28 cellular contexts compared by ENCODE assay signal in the genomic region with DNA sequence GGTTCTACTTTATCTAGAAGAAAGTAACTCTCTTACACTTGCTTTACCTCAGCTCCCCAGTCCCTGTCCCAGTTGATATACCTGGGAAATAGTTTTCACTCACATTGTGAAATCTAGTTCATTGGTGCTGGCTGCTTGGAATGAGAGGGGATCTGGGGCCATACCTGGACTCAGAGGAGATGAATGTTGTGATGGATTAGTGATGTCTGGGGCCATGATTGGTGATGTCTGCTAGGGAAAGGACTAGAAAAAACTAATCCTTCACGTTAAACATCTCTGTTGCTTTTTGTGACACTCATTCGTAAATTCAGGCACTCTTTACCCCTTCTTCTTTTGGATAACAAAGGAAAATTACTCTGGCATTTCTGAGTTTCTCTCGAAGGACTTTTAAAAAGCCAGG.
"Had no signal": no experiment of that assay in that cellular context is flagged by ENCODE, and none has a peak within 500 bp of the region (broad histone marks: within the 10 kb centered on the region; RNA-seq: fewer than 3 reads in every experiment).

No MANE protein-coding gene starts in this region.

- H3K27me3 ChIP-seq: neural progenitor cell, ovary, right lobe of liver, thyroid gland, tibial nerve, uterus had no signal

- H3K4me1 Mint-ChIP-seq: naive thymus-derived CD8-positive, alpha-beta T cell; stimulated activated effector memory CD8-positive, alpha-beta T cell treated with anti-CD3 and anti-CD28 coated beads, Interleukin-12 subunit alpha, Interleukin-12 subunit beta, amount 100 ng/mL, for 72 hours; stimulated activated naive B cell treated with anti-CD40 and anti-IgM and Interleukin-4, amounts not matched to agents 10 μg/mL and 1 μg/mL and 100 μg/mL, for 72 hours had no signal

- H3K9me3 Mint-ChIP-seq: neural progenitor cell had no signal

- H3K4me3 Mint-ChIP-seq: naive thymus-derived CD8-positive, alpha-beta T cell; natural killer cell treated with Interleukin-12 subunit alpha and Interleukin-12 subunit beta and Interleukin-15 and Interleukin-18, amount 100 ng/mL, for 72 hours; neural progenitor cell; stimulated activated effector memory CD8-positive, alpha-beta T cell treated with anti-CD3 and anti-CD28 coated beads, Interleukin-12 subunit alpha, Interleukin-12 subunit beta, amount 100 ng/mL, for 72 hours; stimulated activated naive B cell treated with anti-CD40 and anti-IgM and Interleukin-4, amounts not matched to agents 10 μg/mL and 1 μg/mL and 100 μg/mL, for 72 hours; stimulated activated naive CD8-positive, alpha-beta T cell treated with anti-CD3 and anti-CD28 coated beads, Interleukin-15, Interleukin-2, amounts not matched to agents 100 ng/mL and 50 ng/mL, for 24 hours had no signal

- H3K27ac ChIP-seq: neural progenitor cell, ovary, parathyroid adenoma, psoas muscle, right lobe of liver, sigmoid colon, stomach, thoracic aorta, thyroid gland, tibial nerve, upper lobe of right lung, uterus had no signal

- ATAC-seq: naive thymus-derived CD8-positive, alpha-beta T cell; natural killer cell treated with Interleukin-12 subunit alpha and Interleukin-12 subunit beta and Interleukin-15 and Interleukin-18, amount 100 ng/mL, for 72 hours; psoas muscle; right cardiac atrium; right lobe of liver; stimulated activated effector memory CD8-positive, alpha-beta T cell treated with anti-CD3 and anti-CD28 coated beads, Interleukin-12 subunit alpha, Interleukin-12 subunit beta, amount 100 ng/mL, for 72 hours; stimulated activated naive B cell treated with anti-CD40 and anti-IgM and Interleukin-4, amounts not matched to agents 10 μg/mL and 1 μg/mL and 100 μg/mL, for 72 hours; upper lobe of right lung had no signal

- H3K4me1 ChIP-seq: parathyroid adenoma, psoas muscle, right lobe of liver, sigmoid colon, stomach, thyroid gland, tibial nerve, upper lobe of right lung, uterus had no signal

- H3K9me3 ChIP-seq: ovary, psoas muscle, right lobe of liver, sigmoid colon, stomach, thoracic aorta, thyroid gland, tibial nerve, upper lobe of right lung, uterus had no signal

- DNase-seq: naive thymus-derived CD8-positive, alpha-beta T cell; occipital lobe; ovary; posterior cingulate gyrus; psoas muscle; right cardiac atrium; right lobe of liver; sigmoid colon; small intestine; stimulated activated CD4-positive, alpha-beta T cell treated with anti-CD3 and anti-CD28 coated beads, Interleukin-15, amount 100 ng/mL, for 24 hours; stimulated activated CD4-positive, alpha-beta T cell treated with anti-CD3 and anti-CD28 coated beads, Interleukin-2, amount 100 ng/mL, for 24 hours; stimulated activated CD4-positive, alpha-beta T cell treated with anti-CD3 and anti-CD28 coated beads, Interleukin-2, amount 100 ng/mL, for 48 hours; stimulated activated CD4-positive, alpha-beta T cell treated with anti-CD3 and anti-CD28 coated beads, Interleukin-4, amount 100 ng/mL, for 24 hours; stimulated activated naive B cell treated with anti-CD40 and anti-IgM and Interleukin-4, amounts not matched to agents 10 μg/mL and 1 μg/mL and 100 μg/mL, for 72 hours; stimulated activated naive CD4-positive, alpha-beta T cell treated with Interleukin-2 at 50 U/mL for 16 hours; stomach; thyroid gland; trophoblast cell; upper lobe of right lung; uterus had no signal

- H3K36me3 Mint-ChIP-seq: natural killer cell treated with Interleukin-12 subunit alpha and Interleukin-12 subunit beta and Interleukin-15 and Interleukin-18, amount 100 ng/mL, for 72 hours; neural progenitor cell; stimulated activated effector memory CD8-positive, alpha-beta T cell treated with anti-CD3 and anti-CD28 coated beads, Interleukin-12 subunit alpha, Interleukin-12 subunit beta, amount 100 ng/mL, for 72 hours; stimulated activated naive B cell treated with anti-CD40 and anti-IgM and Interleukin-4, amounts not matched to agents 10 μg/mL and 1 μg/mL and 100 μg/mL, for 72 hours had no signal

- H3K27ac Mint-ChIP-seq: natural killer cell treated with Interleukin-12 subunit alpha and Interleukin-12 subunit beta and Interleukin-15 and Interleukin-18, amount 100 ng/mL, for 72 hours; neural progenitor cell; progenitor cell of endocrine pancreas; stimulated activated effector memory CD8-positive, alpha-beta T cell treated with anti-CD3 and anti-CD28 coated beads, Interleukin-12 subunit alpha, Interleukin-12 subunit beta, amount 100 ng/mL, for 72 hours; stimulated activated naive B cell treated with anti-CD40 and anti-IgM and Interleukin-4, amounts not matched to agents 10 μg/mL and 1 μg/mL and 100 μg/mL, for 72 hours; stimulated activated naive CD8-positive, alpha-beta T cell treated with anti-CD3 and anti-CD28 coated beads, Interleukin-15, Interleukin-2, amounts not matched to agents 100 ng/mL and 50 ng/mL, for 24 hours had no signal

- H3K36me3 ChIP-seq: neural progenitor cell, ovary, right lobe of liver, sigmoid colon, stomach, thoracic aorta, thyroid gland, tibial nerve, upper lobe of right lung, uterus had no signal

- H3K4me3 ChIP-seq: neural progenitor cell, ovary, psoas muscle, right lobe of liver, sigmoid colon, stomach, thoracic aorta, thyroid gland, tibial nerve, upper lobe of right lung, uterus had no signal
